In genomic region chr1:44785501-44786137, GRCh38 we compare ENCODE assay signal across 2 cellular contexts.
TF ChIP-seq lines count a peak whose summit lies in the region.

No MANE protein-coding gene starts in this region.

TF ChIP-seq in IMR-90, 13 proteins besides CTCF, POLR2A, EP300 and RAD21:
- no peak for TF ChIP-seq SMC3 (IDR thresholded peaks at IDR 0.05; ENCODE audit: low read depth, low read length)
- TF ChIP-seq ELK1 (IDR thresholded peaks at IDR 0.05; ENCODE audit: borderline replicate concordance, low read depth, low read length), result no peak
- no peak for TF ChIP-seq MAFK (IDR thresholded peaks at IDR 0.05; ENCODE audit: low read depth, low read length)
- no peak for TF ChIP-seq RCOR1 (IDR thresholded peaks at IDR 0.05; ENCODE audit: insufficient replicate concordance, low read length)
- TF ChIP-seq MXI1 (IDR thresholded peaks at IDR 0.05; ENCODE audit: borderline replicate concordance, low read depth, low read length), result no peak
- no peak for TF ChIP-seq RFX5 (IDR thresholded peaks at IDR 0.05; ENCODE audit: low read depth, low read length)
- no peak for TF ChIP-seq MAZ (IDR thresholded peaks at IDR 0.05; ENCODE audit: borderline replicate concordance, low read depth, low read length)
- TF ChIP-seq CHD1 (IDR thresholded peaks at IDR 0.05; ENCODE audit: low read depth, low read length), result no peak
- TF ChIP-seq BHLHE40 (IDR thresholded peaks at IDR 0.05; ENCODE audit: low read depth, low read length), result no peak
- TF ChIP-seq USF2 (IDR thresholded peaks at IDR 0.05; ENCODE audit: low read depth, low read length), result no peak
- TF ChIP-seq NFE2L2 (IDR thresholded peaks at IDR 0.05; ENCODE audit: low read depth, low read length), result no peak
- no peak for TF ChIP-seq CEBPB (IDR thresholded peaks at IDR 0.05; ENCODE audit: low read depth, low read length)
- no peak for TF ChIP-seq FOS (IDR thresholded peaks at IDR 0.05; ENCODE audit: low read depth, low read length)

TF ChIP-seq in H1, 55 proteins besides CTCF, POLR2A, EP300 and RAD21:
- TF ChIP-seq CEBPB (IDR thresholded peaks at IDR 0.05; ENCODE audit: low read depth, low read length) (no peak), HDAC2 (IDR thresholded peaks at IDR 0.05; ENCODE audit: borderline replicate concordance in 1 of 2, low read depth in 2 of 2, low read length in 2 of 2) (no peak)
TF ChIP-seq in H1: peak in this region for 0.
